Comparison of ENCODE assay signal across 8 cellular contexts in genomic region chr14:41925409-41925808, GRCh38.
DNase-seq lines count a peak whose midpoint lies in the region; ATAC-seq and TF ChIP-seq lines count a peak whose summit lies in the region.

No MANE protein-coding gene starts in this region.

- H3K4me1 ChIP-seq in HAP-1 (no peaks in the 10 kb centered on the region), neuronal stem cell (ENCODE audit: control insufficient read depth in 2 of 2, insufficient read depth in 1 of 2, low read depth in 1 of 2, low read length in 2 of 2) (no peaks in the 10 kb centered on the region), stomach (no peaks in the 10 kb centered on the region)
- no peaks in the 10 kb centered on the region for H3K4me1 ChIP-seq in CD8-positive, alpha-beta T cell (ENCODE audit: insufficient read depth, low read length)

- no peak overlapping the region for H3K4me3 Mint-ChIP-seq in CD8-positive, alpha-beta T cell
- no peak overlapping the region for H3K4me3 Mint-ChIP-seq in natural killer cell treated with Interleukin-12 subunit alpha and Interleukin-12 subunit beta and Interleukin-15 and Interleukin-18, amount 100 ng/mL, for 72 hours

- in situ Hi-C loops in HAP-1 (cut with MboI; ENCODE audit: low sequenced_read_pairs), result no loop called here

- H3K27ac ChIP-seq in neuronal stem cell (replicated peaks; ENCODE audit: low read length) (no peak overlapping the region), stomach (no peak overlapping the region)
- H3K27ac ChIP-seq in CD8-positive, alpha-beta T cell (ENCODE audit: low read depth, low read length), result no peak overlapping the region

- CTCF ChIA-PET in CD8-positive, alpha-beta T cell (lab: Charles Lee), result no interaction called here

- H2BK120ac ChIP-seq in neuronal stem cell (ENCODE audit: low read depth, low read length), result no peak overlapping the region

- H2BK5ac ChIP-seq in neuronal stem cell (ENCODE audit: low read length), result no peak overlapping the region

- H3K23ac ChIP-seq in neuronal stem cell (ENCODE audit: low read depth, low read length, poor library complexity), result no peak overlapping the region

- no peak overlapping the region for H2AFZ ChIP-seq in neuronal stem cell (ENCODE audit: low read length)

- H2BK12ac ChIP-seq in neuronal stem cell (ENCODE audit: low read length), result no peak overlapping the region

- peak; percentile 16 to 21 for DNase-seq in HAP-1 (ENCODE audit: low spot score in 2 of 2)
- peak; percentile 43 for DNase-seq in NCI-H2107 treated with DMSO at 0.1 percent for 48 hours (lab: John Stamatoyannopoulos, UW; ENCODE audit: unreplicated experiment)
- peak; percentile 33 for DNase-seq in astrocyte of the hippocampus (ENCODE audit: low read depth, low spot score)
- DNase-seq in neuronal stem cell (ENCODE audit: low spot score), result peak; percentile 12
- no peak for DNase-seq in NCI-H187 treated with DMSO at 0.1 percent for 48 hours (lab: John Stamatoyannopoulos, UW)
- DNase-seq in stomach, result no peak
- no peak for DNase-seq in CD8-positive, alpha-beta T cell
- DNase-seq in natural killer cell treated with Interleukin-12 subunit alpha and Interleukin-12 subunit beta and Interleukin-15 and Interleukin-18, amount 100 ng/mL, for 72 hours (ENCODE audit: low spot score), result no peak

- no peaks in the 10 kb centered on the region for H3K36me3 Mint-ChIP-seq in CD8-positive, alpha-beta T cell
- no peaks in the 10 kb centered on the region for H3K36me3 Mint-ChIP-seq in natural killer cell treated with Interleukin-12 subunit alpha and Interleukin-12 subunit beta and Interleukin-15 and Interleukin-18, amount 100 ng/mL, for 72 hours

- H2BK15ac ChIP-seq in neuronal stem cell (ENCODE audit: low read length), result no peak overlapping the region

- H3K18ac ChIP-seq in neuronal stem cell (ENCODE audit: low read length), result no peak overlapping the region

- TF ChIP-seq EP300 in stomach (IDR thresholded peaks at IDR 0.05), result no peak

- POLR2A ChIA-PET in CD8-positive, alpha-beta T cell (lab: Charles Lee), result no interaction called here

- H3K27ac Mint-ChIP-seq in CD8-positive, alpha-beta T cell, result no peak overlapping the region
- no peak overlapping the region for H3K27ac Mint-ChIP-seq in natural killer cell treated with Interleukin-12 subunit alpha and Interleukin-12 subunit beta and Interleukin-15 and Interleukin-18, amount 100 ng/mL, for 72 hours

- no peak overlapping the region for H4K91ac ChIP-seq in neuronal stem cell (ENCODE audit: low read depth, low read length, poor library complexity)

- intact Hi-C loops in stomach (cut with DNase I; ENCODE audit: low total_unique reads), result no loop called here
- intact Hi-C loops in CD8-positive, alpha-beta T cell (cut with DNase I, micrococcal nuclease), result no loop called here

- H3K14ac ChIP-seq in neuronal stem cell (ENCODE audit: low read length), result no peak overlapping the region

- no CpG with 5 or more reads among the region's 2 CpGs for WGBS in neuronal stem cell (ENCODE audit: extremely low coverage in 2 of 2, insufficient read length in 2 of 2, insufficient replicate concordance in 1 of 2), 2 donors
- 10 to 29% (median 17%) methylated on average over 2 of the region's 2 CpGs for WGBS in stomach, 5 donors

- H3K27me3 ChIP-seq in HAP-1 (ENCODE audit: low read depth) (no peaks in the 10 kb centered on the region), neuronal stem cell (ENCODE audit: control insufficient read depth in 3 of 3, insufficient read depth in 3 of 3, low read depth in 1 of 3, low read length in 3 of 3) (no peaks in the 10 kb centered on the region), stomach (no peaks in the 10 kb centered on the region)
- no peaks in the 10 kb centered on the region for H3K27me3 ChIP-seq in CD8-positive, alpha-beta T cell (ENCODE audit: insufficient read depth, low read length)

- TF ChIP-seq POLR2A in stomach (IDR thresholded peaks at IDR 0.05), result no peak

- H3K27me3 Mint-ChIP-seq in CD8-positive, alpha-beta T cell (ENCODE audit: low read depth), result no peaks in the 10 kb centered on the region
- no peaks in the 10 kb centered on the region for H3K27me3 Mint-ChIP-seq in natural killer cell treated with Interleukin-12 subunit alpha and Interleukin-12 subunit beta and Interleukin-15 and Interleukin-18, amount 100 ng/mL, for 72 hours

- no peaks in the 10 kb centered on the region for H3K79me1 ChIP-seq in neuronal stem cell (ENCODE audit: low read depth, low read length)

- no peak overlapping the region for H4K8ac ChIP-seq in neuronal stem cell (ENCODE audit: low read depth, low read length)

- H3K4me1 Mint-ChIP-seq in CD8-positive, alpha-beta T cell (ENCODE audit: low read depth), result no peaks in the 10 kb centered on the region
- no peaks in the 10 kb centered on the region for H3K4me1 Mint-ChIP-seq in natural killer cell treated with Interleukin-12 subunit alpha and Interleukin-12 subunit beta and Interleukin-15 and Interleukin-18, amount 100 ng/mL, for 72 hours (ENCODE audit: low read depth in 2 of 2)

- H3K4me2 ChIP-seq in neuronal stem cell (ENCODE audit: insufficient read depth, low read length, poor library complexity, severe bottlenecking), result no peak overlapping the region

- no peaks in the 10 kb centered on the region for H3K36me3 ChIP-seq in HAP-1 (replicated peaks)
- H3K36me3 ChIP-seq in neuronal stem cell (replicated peaks in 1 of 2; ENCODE audit: control insufficient read depth in 2 of 2, insufficient read depth in 2 of 2, low read length in 2 of 2), result no peaks in the 10 kb centered on the region
- H3K36me3 ChIP-seq in stomach, result no peaks in the 10 kb centered on the region
- H3K36me3 ChIP-seq in CD8-positive, alpha-beta T cell (ENCODE audit: insufficient read depth, low read length), result no peaks in the 10 kb centered on the region

- no peaks in the 10 kb centered on the region for H3K9me3 Mint-ChIP-seq in CD8-positive, alpha-beta T cell
- H3K9me3 Mint-ChIP-seq in natural killer cell treated with Interleukin-12 subunit alpha and Interleukin-12 subunit beta and Interleukin-15 and Interleukin-18, amount 100 ng/mL, for 72 hours, result peaks cover 5% of the 10 kb centered on the region

- H2AK5ac ChIP-seq in neuronal stem cell (ENCODE audit: low read depth, low read length), result no peak overlapping the region

- H3K9ac ChIP-seq in neuronal stem cell (ENCODE audit: low read depth, low read length, poor library complexity), result no peak overlapping the region

- H3K9me3 ChIP-seq in HAP-1 (no peaks in the 10 kb centered on the region), neuronal stem cell (replicated peaks in 1 of 2; ENCODE audit: control insufficient read depth in 2 of 2, insufficient read depth in 1 of 2, low read depth in 1 of 2, low read length in 2 of 2) (no peaks in the 10 kb centered on the region), stomach (no peaks in the 10 kb centered on the region)
- H3K9me3 ChIP-seq in CD8-positive, alpha-beta T cell (ENCODE audit: low read length), result no peaks in the 10 kb centered on the region

- ATAC-seq in CD8-positive, alpha-beta T cell, result no peak
- no peak for ATAC-seq in natural killer cell treated with Interleukin-12 subunit alpha and Interleukin-12 subunit beta and Interleukin-15 and Interleukin-18, amount 100 ng/mL, for 72 hours

- H3K4ac ChIP-seq in neuronal stem cell (ENCODE audit: low read length), result no peak overlapping the region

- no peak overlapping the region for H3K4me3 ChIP-seq in HAP-1
- H3K4me3 ChIP-seq in neuronal stem cell (ENCODE audit: low read length in 2 of 2), result no peak overlapping the region
- no peak overlapping the region for H3K4me3 ChIP-seq in stomach
- H3K4me3 ChIP-seq in CD8-positive, alpha-beta T cell (ENCODE audit: low read depth, low read length), result no peak overlapping the region

- no peak for TF ChIP-seq CTCF in stomach (IDR thresholded peaks at IDR 0.05)
- no peak for TF ChIP-seq CTCF in CD8-positive, alpha-beta T cell (IDR thresholded peaks at IDR 0.05)

Comparison
In these comparisons a context has a peak if more than half of its experiments do, and no peak if none do; other contexts are left out.
1. DNase-seq: peak in HAP-1 (2 of 2), NCI-H2107 treated with DMSO at 0.1 percent for 48 hours (single experiment), astrocyte of the hippocampus (single experiment) and neuronal stem cell (single experiment); none in NCI-H187 treated with DMSO at 0.1 percent for 48 hours (single experiment), stomach (single experiment), CD8-positive, alpha-beta T cell (0 of 7) and natural killer cell treated with Interleukin-12 subunit alpha and Interleukin-12 subunit beta and Interleukin-15 and Interleukin-18, amount 100 ng/mL, for 72 hours (single experiment).